ENCODE assay signal across 14 cellular contexts in genomic region chr9:98445576-98445975, GRCh38.
"Had no signal": no experiment of that assay in that cellular context is flagged by ENCODE, and none has a peak within 500 bp of the region (broad histone marks: within the 10 kb centered on the region; RNA-seq: fewer than 3 reads in every experiment).

No MANE protein-coding gene starts in this region.

- H3K9me3 Mint-ChIP-seq: activated naive CD8-positive, alpha-beta T cell treated with anti-CD3 and anti-CD28 coated beads, Interleukin-2, amount 50 U/mL, for 24 hours; activated T-helper 1 cell treated with anti-CD3 and anti-CD28 coated beads, Interleukin-12 subunit alpha, Interleukin-12 subunit beta, Interleukin-2, Interleukin-4 antibody, amounts not matched to agents 30 ng/mL and 10 ng/mL and 1 ng/mL, durations not matched to agents 14 hours and 24 hours and 36 hours; naive B cell; stimulated activated effector memory CD8-positive, alpha-beta T cell treated with anti-CD3 and anti-CD28 coated beads, Interleukin-12 subunit alpha, Interleukin-12 subunit beta, amount 100 ng/mL, for 72 hours had no signal

- H3K36me3 ChIP-seq: ascending aorta, neutrophil, tibial artery had no signal

- H3K4me1 Mint-ChIP-seq: activated naive CD8-positive, alpha-beta T cell treated with anti-CD3 and anti-CD28 coated beads, Interleukin-2, amount 50 U/mL, for 24 hours; naive B cell; stimulated activated effector memory CD8-positive, alpha-beta T cell treated with anti-CD3 and anti-CD28 coated beads, Interleukin-12 subunit alpha, Interleukin-12 subunit beta, amount 100 ng/mL, for 72 hours had no signal

- DNase-seq: activated CD4-positive, alpha-beta T cell treated with anti-CD3 and anti-CD28 coated beads for 48 hours; activated naive CD4-positive, alpha-beta T cell; activated naive CD8-positive, alpha-beta T cell treated with anti-CD3 and anti-CD28 coated beads, Interleukin-2, amount 50 U/mL, for 24 hours; foreskin keratinocyte; head of caudate nucleus; naive B cell; right cardiac atrium; small intestine; tibial artery had no signal

- H3K4me3 Mint-ChIP-seq: activated naive CD8-positive, alpha-beta T cell treated with anti-CD3 and anti-CD28 coated beads, Interleukin-2, amount 50 U/mL, for 24 hours; activated T-helper 1 cell treated with anti-CD3 and anti-CD28 coated beads, Interleukin-12 subunit alpha, Interleukin-12 subunit beta, Interleukin-2, Interleukin-4 antibody, amounts not matched to agents 30 ng/mL and 10 ng/mL and 1 ng/mL, durations not matched to agents 14 hours and 24 hours and 36 hours; naive B cell; stimulated activated effector memory CD8-positive, alpha-beta T cell treated with anti-CD3 and anti-CD28 coated beads, Interleukin-12 subunit alpha, Interleukin-12 subunit beta, amount 100 ng/mL, for 72 hours; WTC11 had no signal

- H3K27ac Mint-ChIP-seq: activated naive CD8-positive, alpha-beta T cell treated with anti-CD3 and anti-CD28 coated beads, Interleukin-2, amount 50 U/mL, for 24 hours; activated T-helper 1 cell treated with anti-CD3 and anti-CD28 coated beads, Interleukin-12 subunit alpha, Interleukin-12 subunit beta, Interleukin-2, Interleukin-4 antibody, amounts not matched to agents 30 ng/mL and 10 ng/mL and 1 ng/mL, durations not matched to agents 14 hours and 24 hours and 36 hours; naive B cell; stimulated activated effector memory CD8-positive, alpha-beta T cell treated with anti-CD3 and anti-CD28 coated beads, Interleukin-12 subunit alpha, Interleukin-12 subunit beta, amount 100 ng/mL, for 72 hours; WTC11 had no signal

- H3K27me3 ChIP-seq: ascending aorta had no signal

- H3K4me3 ChIP-seq: ascending aorta, tibial artery had no signal

- H3K9me3 ChIP-seq: ascending aorta, neutrophil, tibial artery had no signal

- H3K27ac ChIP-seq: ascending aorta, foreskin keratinocyte, neutrophil, tibial artery had no signal

- H3K36me3 Mint-ChIP-seq: naive B cell; stimulated activated effector memory CD8-positive, alpha-beta T cell treated with anti-CD3 and anti-CD28 coated beads, Interleukin-12 subunit alpha, Interleukin-12 subunit beta, amount 100 ng/mL, for 72 hours; WTC11 had no signal
